ENCODE assay signal across 8 cellular contexts in the genomic region with DNA sequence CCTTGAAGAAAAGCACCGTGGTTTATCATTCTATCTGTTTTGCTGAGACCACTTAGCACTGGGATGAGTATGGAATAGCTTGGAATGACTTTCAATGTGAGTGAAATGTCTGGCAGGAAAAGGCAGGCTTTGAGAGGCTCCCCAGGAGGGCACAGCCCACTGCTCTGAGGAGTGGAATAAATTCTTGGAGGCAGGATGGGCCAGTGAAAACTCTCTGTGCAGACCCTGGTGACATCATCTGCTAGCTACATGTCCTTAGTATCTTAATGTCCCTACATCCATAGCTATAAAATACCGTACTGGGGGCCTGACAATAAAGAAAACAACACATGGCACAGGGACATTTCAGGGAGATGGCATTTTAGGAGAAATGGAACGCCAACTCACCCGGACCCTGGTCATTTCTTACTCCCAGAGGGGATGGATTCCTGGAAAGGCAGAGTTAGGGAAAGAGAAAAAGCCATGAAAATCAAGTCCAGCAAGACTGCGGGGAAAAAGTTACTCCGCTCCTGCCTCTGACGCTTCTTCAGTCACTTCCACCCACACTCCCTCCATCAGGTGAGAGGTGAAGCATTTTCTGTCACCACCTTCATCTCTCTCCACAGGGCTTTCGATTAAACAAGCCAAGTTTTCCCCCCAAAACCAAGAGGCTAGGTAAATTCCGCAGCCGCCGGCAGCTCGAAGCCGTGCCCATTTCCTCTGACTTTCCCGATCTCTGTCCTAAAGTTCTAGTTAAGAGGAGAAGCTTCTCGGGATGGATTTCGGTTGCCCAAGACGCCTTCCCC. TPM values are rescaled to one million over a fixed set of nuclear protein-coding genes. Genes with fewer than 3 reads are reported as not detected.
DNase-seq lines count a peak whose midpoint lies in the region; ATAC-seq, FAIRE-seq and TF ChIP-seq lines count a peak whose summit lies in the region.

No MANE protein-coding gene starts in this region.

- H3K4me1 ChIP-seq in A549, result no peaks in the 10 kb centered on the region
- H3K4me1 ChIP-seq in muscle layer of duodenum (ENCODE audit: control insufficient read depth in 1 of 2, insufficient read depth in 2 of 2, low read length in 2 of 2), result no peaks in the 10 kb centered on the region

- TF ChIP-seq RAD21 in A549 (conservative IDR thresholded peaks at IDR 0.05 in 1 of 2, IDR thresholded peaks at IDR 0.05 in 1 of 2), result no peak

- POLR2A ChIA-PET in A549 (lab: Yijun Ruan, JAX), result interaction anchor here (0.9 kb wide), 1 partner anchor 75 kb away, joined by 3 read pairs; a partner anchor contains a TSS

- H3K4me2 ChIP-seq in A549, result peak overlapping the region; percentile 90

- TF ChIP-seq EP300 in A549 (IDR thresholded peaks at IDR 0.05), result no peak

- CTCF ChIA-PET in A549 (lab: Yijun Ruan, JAX), result no interaction called here

- FAIRE-seq in A549 (lab: Jason Lieb, UNC), result no peak

- H3K27me3 ChIP-seq in muscle layer of duodenum (ENCODE audit: low read depth, low read length), result no peaks in the 10 kb centered on the region

- TF ChIP-seq CTCF in A549 (IDR thresholded peaks at IDR 0.05), result no peak

- peaks cover 32% of the 10 kb centered on the region for H3K9me3 ChIP-seq in A549
- H3K9me3 ChIP-seq in muscle layer of duodenum (ENCODE audit: control insufficient read depth in 1 of 2, low read length in 2 of 2), result no peaks in the 10 kb centered on the region

- no peak for TF ChIP-seq POLR2A in A549 (IDR thresholded peaks at IDR 0.05; ENCODE audit: low read length)

- H3K4me3 ChIP-seq in A549, result peak overlapping the region; percentile 64
- H3K4me3 ChIP-seq in muscle layer of duodenum (ENCODE audit: low read depth in 1 of 2, low read length in 2 of 2), result peak overlapping the region; percentile 70 to 83

- DNase-seq in A549 (ENCODE audit: low read depth in 1 of 2, low spot score in 1 of 2), result no peak
- peak; percentile 6 for DNase-seq in HS-5 (ENCODE audit: low read depth)
- peak; percentile 15 for DNase-seq in cerebellum (ENCODE audit: low spot score)
- no peak for DNase-seq in MV-4-11 (lab: John Stamatoyannopoulos, UW)
- no peak for DNase-seq in activated CD4-positive, CD25-positive, alpha-beta regulatory T cell (lab: John Stamatoyannopoulos, UW)

- 84% methylated on average over 17 of the region's 17 CpGs for WGBS in A549 (ENCODE audit: missing lambda C conversion rate)

- ATAC-seq in A549 (no peak), HG02852 (IDR thresholded peaks at IDR 0.05; ENCODE audit: unreplicated experiment) (no peak), HG02759 (IDR thresholded peaks at IDR 0.05; ENCODE audit: unreplicated experiment) (no peak)

- peaks cover 0 to 4% of the 10 kb centered on the region in 2 donors for H3K36me3 ChIP-seq in muscle layer of duodenum (ENCODE audit: control insufficient read depth in 1 of 2, insufficient read depth in 2 of 2, low read length in 2 of 2)

- H3K27ac ChIP-seq in A549, result peak overlapping the region in 1 of 2 experiments; percentile 90; a peak in 3 of 6 replicates
- H3K27ac ChIP-seq in muscle layer of duodenum (ENCODE audit: low read length), result no peak overlapping the region

TF ChIP-seq in A549, 52 proteins besides CTCF, POLR2A, EP300 and RAD21:
- TF ChIP-seq TP53 (CRISPR knock-in tag; IDR thresholded peaks at IDR 0.05) (no peak), HOXB5 (CRISPR knock-in tag; IDR thresholded peaks at IDR 0.05) (no peak), ZSCAN20 (CRISPR knock-in tag; IDR thresholded peaks at IDR 0.05) (no peak), NR3C1 (IDR thresholded peaks at IDR 0.05) (no peak)
- TF ChIP-seq, protein P1, sequence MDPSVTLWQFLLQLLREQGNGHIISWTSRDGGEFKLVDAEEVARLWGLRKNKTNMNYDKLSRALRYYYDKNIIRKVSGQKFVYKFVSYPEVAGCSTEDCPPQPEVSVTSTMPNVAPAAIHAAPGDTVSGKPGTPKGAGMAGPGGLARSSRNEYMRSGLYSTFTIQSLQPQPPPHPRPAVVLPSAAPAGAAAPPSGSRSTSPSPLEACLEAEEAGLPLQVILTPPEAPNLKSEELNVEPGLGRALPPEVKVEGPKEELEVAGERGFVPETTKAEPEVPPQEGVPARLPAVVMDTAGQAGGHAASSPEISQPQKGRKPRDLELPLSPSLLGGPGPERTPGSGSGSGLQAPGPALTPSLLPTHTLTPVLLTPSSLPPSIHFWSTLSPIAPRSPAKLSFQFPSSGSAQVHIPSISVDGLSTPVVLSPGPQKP (IDR thresholded peaks at IDR 0.05; ENCODE audit: low read depth, low read length), result no peak
- TF ChIP-seq, protein P2, sequence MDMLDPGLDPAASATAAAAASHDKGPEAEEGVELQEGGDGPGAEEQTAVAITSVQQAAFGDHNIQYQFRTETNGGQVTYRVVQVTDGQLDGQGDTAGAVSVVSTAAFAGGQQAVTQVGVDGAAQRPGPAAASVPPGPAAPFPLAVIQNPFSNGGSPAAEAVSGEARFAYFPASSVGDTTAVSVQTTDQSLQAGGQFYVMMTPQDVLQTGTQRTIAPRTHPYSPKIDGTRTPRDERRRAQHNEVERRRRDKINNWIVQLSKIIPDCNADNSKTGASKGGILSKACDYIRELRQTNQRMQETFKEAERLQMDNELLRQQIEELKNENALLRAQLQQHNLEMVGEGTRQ (IDR thresholded peaks at IDR 0.05), result no peak

RNA-seq across cellular contexts. Expression of a gene that starts 1.0 kb away (rescaled TPM):
- polyA plus RNA-seq in A549 (2011; rRNA removed) (4.7 and 6.0 TPM in 2 replicates), A549 (2017; fragmentation: RNase III; extraction: RNeasy Plus Mini Kit Qiagen cat#74134 plus additional on column Dnase treatment) (3.2 to 4.1 TPM (median 3.4 TPM) in 3 replicates)
- polyA plus RNA-seq in A549 (2012; cell fraction: cytosol; rRNA removed), result 1.3 and 1.7 TPM in 2 replicates
- 1.5 and 3.4 TPM in 2 replicates for polyA plus RNA-seq in A549 (2012; cell fraction: nucleus; rRNA removed)
- 5.9 and 8.1 TPM in 2 replicates for polyA minus RNA-seq in A549 (2011; rRNA and poly(A)+ RNA removed)
- total RNA-seq in cerebellum, result 14.1 TPM

RNA-seq across cellular contexts. Expression of a gene that starts 32.8 kb away (rescaled TPM):
- 2.4 and 3.3 TPM in 2 replicates for polyA plus RNA-seq in A549 (2011; rRNA removed)
- 0.93 and 1.3 TPM in 2 replicates for polyA plus RNA-seq in A549 (2012; cell fraction: cytosol; rRNA removed)
- 1.2 and 1.9 TPM in 2 replicates for polyA plus RNA-seq in A549 (2012; cell fraction: nucleus; rRNA removed)
- polyA plus RNA-seq in A549 (2017; fragmentation: RNase III; extraction: RNeasy Plus Mini Kit Qiagen cat#74134 plus additional on column Dnase treatment), result 2.5 to 2.7 TPM (median 2.7 TPM) in 3 replicates
- polyA minus RNA-seq in A549 (2011; rRNA and poly(A)+ RNA removed), result 6.5 TPM in 2 replicates
- total RNA-seq in cerebellum, result 5.9 TPM

Comparison
In these comparisons a context has a peak if more than half of its experiments do, and no peak if none do; other contexts are left out.
1. DNase-seq: peak in HS-5 (single experiment) and cerebellum (single experiment); none in A549 (0 of 2), MV-4-11 (single experiment) and activated CD4-positive, CD25-positive, alpha-beta regulatory T cell (0 of 4).